11 cellular contexts compared by ENCODE assay signal in genomic region chr20:3783516-3784225, GRCh38. TPM values are rescaled to one million over a fixed set of nuclear protein-coding genes. Genes with fewer than 3 reads are reported as not detected.
A peak's percentile ranks its signal among the peaks of the same experiment; 100 is the strongest.
DNase-seq lines count a peak whose midpoint lies in the region; ATAC-seq, FAIRE-seq and TF ChIP-seq lines count a peak whose summit lies in the region.
"Had no signal": no experiment of that assay in that cellular context is flagged by ENCODE, and none has a peak within 500 bp of the region (broad histone marks: within the 10 kb centered on the region; RNA-seq: fewer than 3 reads in every experiment).

No MANE protein-coding gene starts in this region.

- no TSS peak for BruUV-seq in K562 (replicated peaks; lab: Mats Ljungman, UMichigan)

- H3K9ac ChIP-seq in K562 (ENCODE audit: insufficient read depth in 1 of 2, low read depth in 2 of 2, low read length in 2 of 2) (peak overlapping the region in 1 of 2 experiments; percentile 68; a peak in 1 of 4 replicates), parathyroid adenoma (no peak overlapping the region)

- FAIRE-seq in K562 (lab: Jason Lieb, UNC): no peak

- no peak for TF ChIP-seq EP300 in K562 (IDR thresholded peaks at IDR 0.05; ENCODE audit: low read length)

- CTCF ChIA-PET in K562 (lab: Yijun Ruan, JAX; ENCODE audit: low intra/inter-chr PET ratio): no interaction called here

- peak; percentile 38; the same call in 1 of the 2 replicates for TF ChIP-seq POLR2A in K562 (conservative IDR thresholded peaks at IDR 0.05)

- peaks cover 6% of the 10 kb centered on the region for H4K20me1 ChIP-seq in K562 (replicated peaks; ENCODE audit: control insufficient read depth, insufficient read depth, low read length)

- H3K4me3 ChIP-seq in HFF-Myc (replicated peaks; ENCODE audit: low read depth, low read length): peak overlapping the region; percentile 72
- H3K4me3 ChIP-seq in K562: no peak overlapping the region
- H3K4me3 ChIP-seq in parathyroid adenoma (ENCODE audit: low read depth, low read length): no peak overlapping the region
- H3K4me3 ChIP-seq: lung, transverse colon had no signal

- no peak for TF ChIP-seq RAD21 in K562 (CRISPR knock-in tag; conservative IDR thresholded peaks at IDR 0.05 in 1 of 2, IDR thresholded peaks at IDR 0.05 in 1 of 2)

- H3K9me3 ChIP-seq in K562 (replicated peaks; ENCODE audit: control insufficient read depth, insufficient read depth, low read depth, low read length) (no peaks in the 10 kb centered on the region), parathyroid adenoma (ENCODE audit: control insufficient read depth, low read length) (no peaks in the 10 kb centered on the region)
- H3K9me3 ChIP-seq: transverse colon had no signal

- POLR2A ChIA-PET in K562 (lab: Yijun Ruan, JAX): interaction anchor here (0.9 to 1.7 kb wide), 3 partner anchors 79 to 194 kb away, joined by 3 to 4 read pairs (median 3); no protein-coding TSS in a partner anchor

- intact Hi-C loops in K562 (cut with micrococcal nuclease): loop anchor here (10.0 kb wide), 2 partner anchors 109 to 411 kb away; no protein-coding TSS in a partner anchor

- WGBS in K562 (ENCODE audit: insufficient coverage, low coverage, missing lambda C conversion rate): 64% methylated on average over 8 of the region's 11 CpGs

- TF ChIP-seq CTCF in HFF-Myc (IDR thresholded peaks at IDR 0.05; ENCODE audit: low read depth, low read length, missing control alignments) (no peak), K562 (IDR thresholded peaks at IDR 0.05 in 2 of 3, conservative IDR thresholded peaks at IDR 0.05 in 1 of 3; ENCODE audit: insufficient read depth in 2 of 3, low read depth in 1 of 3, low read length in 3 of 3) (no peak), parathyroid adenoma (IDR thresholded peaks at IDR 0.05) (no peak)

- peaks cover 21% of the 10 kb centered on the region; the same call in 1 of the 3 replicates for H3K36me3 ChIP-seq in K562 (ENCODE audit: control insufficient read depth, insufficient read depth, low read length)
- H3K36me3 ChIP-seq in parathyroid adenoma (ENCODE audit: control insufficient read depth, insufficient read depth, low read length): no peaks in the 10 kb centered on the region
- H3K36me3 ChIP-seq: transverse colon had no signal

- H3K4me1 ChIP-seq in K562 (replicated peaks in 1 of 2; ENCODE audit: control insufficient read depth in 2 of 2, insufficient read depth in 2 of 2, low read length in 2 of 2) (peaks cover 8 to 39% of the 10 kb centered on the region in 2 experiments; a peak in 3 of 5 replicates), parathyroid adenoma (peaks cover 31% of the 10 kb centered on the region)

- DNase-seq in HFF-Myc (ENCODE audit: extremely low read depth, low read depth) (no peak), K562 (ENCODE audit: extremely low read depth in 1 of 4, low spot score in 3 of 4) (no peak)
- no peak for DNase-seq in activated naive CD4-positive, alpha-beta T cell treated with Interleukin-2 at 50 U/mL for 16 hours
- DNase-seq: NCI-H2171 treated with DMSO at 0.1 percent for 48 hours; stimulated activated CD4-positive, alpha-beta T cell treated with anti-CD3 and anti-CD28 coated beads, Interleukin-1b, Interleukin-23, amount 100 ng/mL, for 48 hours; transverse colon had no signal

- H3K27me3 ChIP-seq in K562 (ENCODE audit: control insufficient read depth in 2 of 2, insufficient read depth in 2 of 2, low read length in 2 of 2) (no peaks in the 10 kb centered on the region), parathyroid adenoma (ENCODE audit: control insufficient read depth, insufficient read depth, low read length) (no peaks in the 10 kb centered on the region)

- H3K27ac ChIP-seq in K562 (ENCODE audit: extremely low read depth, low read depth, low read length) (no peak overlapping the region), parathyroid adenoma (peak overlapping the region; percentile 5)
- H3K27ac ChIP-seq: epithelial cell of prostate had no signal

- H3K4me2 ChIP-seq in K562 (ENCODE audit: insufficient read depth, low read length): no peak overlapping the region
- H3K4me2 ChIP-seq in parathyroid adenoma (ENCODE audit: low read length): no peak overlapping the region

- no peaks in the 10 kb centered on the region for H3K9me1 ChIP-seq in K562 (ENCODE audit: control insufficient read depth, insufficient read depth, low read length)

- H2AFZ ChIP-seq in K562 (ENCODE audit: low read depth, low read length) (no peak overlapping the region), parathyroid adenoma (no peak overlapping the region)

- ATAC-seq in K562 (no peak), GM21529 (IDR thresholded peaks at IDR 0.05; ENCODE audit: unreplicated experiment) (no peak), GM21576 (IDR thresholded peaks at IDR 0.05; ENCODE audit: unreplicated experiment) (no peak)

- in situ Hi-C loops in K562 (cut with MboI): no loop called here

- H3K79me2 ChIP-seq in K562 (ENCODE audit: control insufficient read depth, insufficient read depth, low read length): peaks cover 31% of the 10 kb centered on the region
- peaks cover 4% of the 10 kb centered on the region for H3K79me2 ChIP-seq in parathyroid adenoma

RNA-seq across cellular contexts. Expression of gene SPEF1, which starts 2.4 kb away (rescaled TPM):
- total RNA-seq in K562 (2011; cell fraction: chromatin; rRNA removed; ENCODE audit: low replicate concordance): 0.23 TPM in 1 of 2 replicates, not detected in the other
- 0.26 TPM in 1 of 2 replicates, not detected in the other for total RNA-seq in K562 (2011; cell fraction: nucleolus; rRNA removed)
- total RNA-seq in K562 (2011; cell fraction: nucleoplasm; rRNA removed): not detected in 2 replicates
- total RNA-seq in K562 (2014; rRNA removed) (not detected in 2 replicates), K562 (2014; rRNA removed; fragmentation: Illumina TruSeq; extraction: Trizol) (not detected in 2 replicates), K562 (2015; rRNA removed; fragmentation: Illumina TruSeq; extraction: Trizol) (not detected in 2 replicates), K562 (2021) (not detected in 2 replicates)
- polyA plus RNA-seq in K562 (2011; rRNA removed) (0.04 TPM in 1 of 2 replicates, not detected in the other), K562 (2014; fragmentation: Illumina TruSeq; extraction: Trizol) (not detected in 2 replicates), K562 (2014; fragmentation: Nextera tagmentation; extraction: Ambion mirVana) (not detected), K562 (2014; rRNA removed) (not detected in 2 replicates)
- 0.06 TPM in 1 of 2 replicates, not detected in the other for polyA plus RNA-seq in K562 (2011; cell fraction: cytosol; rRNA removed)
- polyA plus RNA-seq in K562 (2011; cell fraction: nucleus; rRNA removed): 0.08 and 0.24 TPM in 2 replicates
- 0.04 TPM in 1 of 2 replicates, not detected in the other for polyA plus RNA-seq in K562 (2012)
- not detected in 2 replicates for polyA minus RNA-seq in K562 (2011; rRNA and poly(A)+ RNA removed)
- not detected in 2 replicates for polyA minus RNA-seq in K562 (2011; cell fraction: cytosol; rRNA and poly(A)+ RNA removed)
- 0.27 TPM in 1 of 2 replicates, not detected in the other for polyA minus RNA-seq in K562 (2011; cell fraction: nucleus; rRNA and poly(A)+ RNA removed)

RNA-seq across cellular contexts. Expression of gene CENPB, which starts 2.9 kb away (rescaled TPM):
- total RNA-seq in K562 (2011; cell fraction: chromatin; rRNA removed; ENCODE audit: low replicate concordance): 5.7 and 16.6 TPM in 2 replicates
- 24.5 and 25.4 TPM in 2 replicates for total RNA-seq in K562 (2011; cell fraction: nucleolus; rRNA removed)
- total RNA-seq in K562 (2011; cell fraction: nucleoplasm; rRNA removed): 11.9 and 14.2 TPM in 2 replicates
- total RNA-seq in K562 (2014; rRNA removed) (59.3 and 78.6 TPM in 2 replicates), K562 (2014; rRNA removed; fragmentation: Illumina TruSeq; extraction: Trizol) (11.4 and 15.0 TPM in 2 replicates), K562 (2015; rRNA removed; fragmentation: Illumina TruSeq; extraction: Trizol) (36.0 and 36.5 TPM in 2 replicates), K562 (2021) (61.7 and 70.8 TPM in 2 replicates)
- polyA plus RNA-seq in K562 (2011; rRNA removed) (12.7 and 14.7 TPM in 2 replicates), K562 (2014; fragmentation: Illumina TruSeq; extraction: Trizol) (24.9 and 30.8 TPM in 2 replicates), K562 (2014; fragmentation: Nextera tagmentation; extraction: Ambion mirVana) (under 1 TPM; 0.17 to 0.20 TPM), K562 (2014; rRNA removed) (26.1 and 28.9 TPM in 2 replicates)
- 17.4 and 30.9 TPM in 2 replicates for polyA plus RNA-seq in K562 (2011; cell fraction: cytosol; rRNA removed)
- polyA plus RNA-seq in K562 (2011; cell fraction: nucleus; rRNA removed): 9.2 and 12.8 TPM in 2 replicates
- polyA plus RNA-seq in K562 (2012): 40.5 and 47.1 TPM in 2 replicates
- 26.8 and 27.1 TPM in 2 replicates for polyA minus RNA-seq in K562 (2011; rRNA and poly(A)+ RNA removed)
- polyA minus RNA-seq in K562 (2011; cell fraction: cytosol; rRNA and poly(A)+ RNA removed): 27.7 and 39.7 TPM in 2 replicates
- 8.3 and 14.2 TPM in 2 replicates for polyA minus RNA-seq in K562 (2011; cell fraction: nucleus; rRNA and poly(A)+ RNA removed)

RNA-seq across cellular contexts. Expression of gene CDC25B, which starts 12.4 kb away (rescaled TPM):
- total RNA-seq in K562 (2011; cell fraction: chromatin; rRNA removed; ENCODE audit: low replicate concordance): 36.8 and 73.0 TPM in 2 replicates
- 29.3 and 39.4 TPM in 2 replicates for total RNA-seq in K562 (2011; cell fraction: nucleolus; rRNA removed)
- 29.4 and 38.9 TPM in 2 replicates for total RNA-seq in K562 (2011; cell fraction: nucleoplasm; rRNA removed)
- total RNA-seq in K562 (2014; rRNA removed): 11.5 and 16.1 TPM in 2 replicates
- total RNA-seq in K562 (2014; rRNA removed; fragmentation: Illumina TruSeq; extraction: Trizol): 5.9 and 7.2 TPM in 2 replicates
- 7.8 and 9.3 TPM in 2 replicates for total RNA-seq in K562 (2015; rRNA removed; fragmentation: Illumina TruSeq; extraction: Trizol)
- total RNA-seq in K562 (2021): 31.4 and 35.7 TPM in 2 replicates
- 9.5 and 25.1 TPM in 2 replicates for polyA plus RNA-seq in K562 (2011; rRNA removed)
- polyA plus RNA-seq in K562 (2011; cell fraction: cytosol; rRNA removed): 23.7 and 24.0 TPM in 2 replicates
- 72.5 and 91.0 TPM in 2 replicates for polyA plus RNA-seq in K562 (2011; cell fraction: nucleus; rRNA removed)
- 30.3 and 35.0 TPM in 2 replicates for polyA plus RNA-seq in K562 (2012)
- 25.8 and 30.6 TPM in 2 replicates for polyA plus RNA-seq in K562 (2014; fragmentation: Illumina TruSeq; extraction: Trizol)
- 1 to 10 TPM; 2.3 to 3.1 TPM for polyA plus RNA-seq in K562 (2014; fragmentation: Nextera tagmentation; extraction: Ambion mirVana)
- 22.9 and 26.3 TPM in 2 replicates for polyA plus RNA-seq in K562 (2014; rRNA removed)
- 8.0 and 11.6 TPM in 2 replicates for polyA minus RNA-seq in K562 (2011; rRNA and poly(A)+ RNA removed)
- 14.5 and 27.7 TPM in 2 replicates for polyA minus RNA-seq in K562 (2011; cell fraction: cytosol; rRNA and poly(A)+ RNA removed)
- 9.7 and 15.1 TPM in 2 replicates for polyA minus RNA-seq in K562 (2011; cell fraction: nucleus; rRNA and poly(A)+ RNA removed)

RNA-seq across cellular contexts. Expression of gene ADISSP, which starts 16.1 kb away (rescaled TPM):
- 2.9 and 14.4 TPM in 2 replicates for total RNA-seq in K562 (2011; cell fraction: chromatin; rRNA removed; ENCODE audit: low replicate concordance)
- 19.0 and 21.1 TPM in 2 replicates for total RNA-seq in K562 (2011; cell fraction: nucleolus; rRNA removed)
- total RNA-seq in K562 (2011; cell fraction: nucleoplasm; rRNA removed): 11.5 and 13.1 TPM in 2 replicates
- total RNA-seq in K562 (2014; rRNA removed) (65.7 and 101 TPM in 2 replicates), K562 (2014; rRNA removed; fragmentation: Illumina TruSeq; extraction: Trizol) (12.2 and 16.3 TPM in 2 replicates), K562 (2015; rRNA removed; fragmentation: Illumina TruSeq; extraction: Trizol) (34.5 and 35.8 TPM in 2 replicates), K562 (2021) (70.6 and 79.9 TPM in 2 replicates)
- polyA plus RNA-seq in K562 (2011; rRNA removed) (22.8 and 42.8 TPM in 2 replicates), K562 (2014; fragmentation: Illumina TruSeq; extraction: Trizol) (23.4 and 63.9 TPM in 2 replicates), K562 (2014; fragmentation: Nextera tagmentation; extraction: Ambion mirVana) (1 to 10 TPM; 1.4 to 4.9 TPM), K562 (2014; rRNA removed) (37.2 and 53.4 TPM in 2 replicates)
- polyA plus RNA-seq in K562 (2011; cell fraction: cytosol; rRNA removed): 58.3 and 121 TPM in 2 replicates
- 36.6 TPM in 2 replicates for polyA plus RNA-seq in K562 (2011; cell fraction: nucleus; rRNA removed)
- polyA plus RNA-seq in K562 (2012): 27.7 and 47.5 TPM in 2 replicates
- 11.5 and 16.8 TPM in 2 replicates for polyA minus RNA-seq in K562 (2011; rRNA and poly(A)+ RNA removed)
- 37.8 and 38.8 TPM in 2 replicates for polyA minus RNA-seq in K562 (2011; cell fraction: cytosol; rRNA and poly(A)+ RNA removed)
- 6.7 and 13.6 TPM in 2 replicates for polyA minus RNA-seq in K562 (2011; cell fraction: nucleus; rRNA and poly(A)+ RNA removed)

RNA-seq across cellular contexts. Expression of gene AP5S1, which starts 36.7 kb away (rescaled TPM):
- total RNA-seq in K562 (2011; cell fraction: chromatin; rRNA removed; ENCODE audit: low replicate concordance): 5.9 and 16.6 TPM in 2 replicates
- 13.9 and 14.5 TPM in 2 replicates for total RNA-seq in K562 (2011; cell fraction: nucleolus; rRNA removed)
- 11.4 and 14.7 TPM in 2 replicates for total RNA-seq in K562 (2011; cell fraction: nucleoplasm; rRNA removed)
- total RNA-seq in K562 (2014; rRNA removed) (8.8 and 12.4 TPM in 2 replicates), K562 (2014; rRNA removed; fragmentation: Illumina TruSeq; extraction: Trizol) (2.1 and 2.6 TPM in 2 replicates), K562 (2015; rRNA removed; fragmentation: Illumina TruSeq; extraction: Trizol) (5.6 and 5.7 TPM in 2 replicates), K562 (2021) (8.4 and 8.5 TPM in 2 replicates)
- polyA plus RNA-seq in K562 (2011; rRNA removed) (3.0 and 5.5 TPM in 2 replicates), K562 (2014; fragmentation: Illumina TruSeq; extraction: Trizol) (4.4 and 7.7 TPM in 2 replicates), K562 (2014; fragmentation: Nextera tagmentation; extraction: Ambion mirVana) (1 to 10 TPM; 3.0 to 3.1 TPM), K562 (2014; rRNA removed) (4.7 and 4.8 TPM in 2 replicates)
- polyA plus RNA-seq in K562 (2011; cell fraction: cytosol; rRNA removed): 5.5 and 8.1 TPM in 2 replicates
- polyA plus RNA-seq in K562 (2011; cell fraction: nucleus; rRNA removed): 4.9 TPM in 2 replicates
- polyA plus RNA-seq in K562 (2012): 7.3 and 8.8 TPM in 2 replicates
- 2.5 and 3.7 TPM in 2 replicates for polyA minus RNA-seq in K562 (2011; rRNA and poly(A)+ RNA removed)
- 6.5 and 8.3 TPM in 2 replicates for polyA minus RNA-seq in K562 (2011; cell fraction: cytosol; rRNA and poly(A)+ RNA removed)
- polyA minus RNA-seq in K562 (2011; cell fraction: nucleus; rRNA and poly(A)+ RNA removed): 4.0 and 4.6 TPM in 2 replicates
